16 cellular contexts compared by ENCODE assay signal in the genomic region with DNA sequence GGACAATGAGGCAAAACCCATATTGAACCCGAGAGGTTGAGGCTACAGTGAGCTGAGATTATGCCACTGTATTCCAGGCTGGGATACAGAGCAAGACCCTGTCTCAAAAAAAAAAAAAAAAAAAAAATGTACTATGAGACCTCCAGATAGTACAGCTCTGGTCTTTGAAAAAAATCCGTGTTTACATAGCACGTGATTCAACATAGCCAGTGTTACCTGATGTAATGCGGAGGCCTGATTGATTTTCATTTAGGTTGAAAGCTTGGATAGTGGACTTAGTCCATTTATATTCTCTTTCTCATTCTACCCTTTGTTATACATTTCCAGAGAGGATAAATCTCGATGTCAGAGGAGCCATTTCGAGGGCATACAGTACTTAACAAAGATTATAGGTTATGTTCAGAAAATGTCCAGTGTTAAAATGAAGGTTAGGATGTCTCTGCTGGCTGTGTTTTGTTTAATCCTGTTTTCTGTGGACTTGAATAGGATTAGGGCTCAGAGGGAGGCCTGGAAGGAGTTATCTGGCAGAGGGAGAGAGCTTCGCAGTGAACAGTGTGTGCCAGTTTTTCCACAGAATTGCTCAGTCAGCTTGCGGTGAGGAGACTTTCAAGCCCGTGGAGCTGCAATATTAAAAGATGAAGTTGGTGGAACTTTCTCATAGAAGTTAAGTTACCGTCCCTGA. TPM values are rescaled to one million over a fixed set of nuclear protein-coding genes. Genes with fewer than 3 reads are reported as not detected.
A peak's percentile ranks its signal among the peaks of the same experiment; 100 is the strongest.
DNase-seq lines count a peak whose midpoint lies in the region; ATAC-seq and TF ChIP-seq lines count a peak whose summit lies in the region.
"Had no signal": no experiment of that assay in that cellular context is flagged by ENCODE, and none has a peak within 500 bp of the region (broad histone marks: within the 10 kb centered on the region; RNA-seq: fewer than 3 reads in every experiment).

No MANE protein-coding gene starts in this region.

- no peak overlapping the region for H3K27ac Mint-ChIP-seq in activated T-helper 17 cell treated with anti-CD3 and anti-CD28 coated beads, Interleukin-2, amount 50 U/mL, for 72 hours
- H3K27ac Mint-ChIP-seq: activated CD4-positive, alpha-beta T cell treated with anti-CD3 and anti-CD28 coated beads, Interleukin-2, amount 10 ng/mL, durations not matched to agents 7 days and 5 days; activated naive CD8-positive, alpha-beta T cell treated with anti-CD3 and anti-CD28 coated beads, Interleukin-2, amount 50 U/mL, for 24 hours; activated T-cell treated with anti-CD3 and anti-CD28 coated beads, Interleukin-2, amount 50 U/mL, for 24 hours had no signal

- ATAC-seq in right cardiac atrium (peak; percentile 52 to 80), HG03378 (IDR thresholded peaks at IDR 0.05; ENCODE audit: unreplicated experiment) (no peak)
- ATAC-seq in activated T-helper 17 cell treated with anti-CD3 and anti-CD28 coated beads, Interleukin-2, amount 50 U/mL, for 72 hours (replicated peaks), result no peak
- ATAC-seq: activated naive CD8-positive, alpha-beta T cell treated with anti-CD3 and anti-CD28 coated beads, Interleukin-2, amount 50 U/mL, for 24 hours; GM12878 had no signal

- no peaks in the 10 kb centered on the region for H3K36me3 Mint-ChIP-seq in activated T-helper 17 cell treated with anti-CD3 and anti-CD28 coated beads, Interleukin-2, amount 50 U/mL, for 72 hours (ENCODE audit: low read depth)

- H3K4me3 ChIP-seq in astrocyte of the spinal cord (ENCODE audit: low read depth, low read length), result no peak overlapping the region
- H3K4me3 ChIP-seq in right cardiac atrium (ENCODE audit: low read length), result no peak overlapping the region
- H3K4me3 ChIP-seq: GM12878, thyroid gland had no signal

- peaks cover 2% of the 10 kb centered on the region for H3K4me1 ChIP-seq in right cardiac atrium (ENCODE audit: control insufficient read depth, insufficient read depth, low read length)

- DNase-seq in NCI-H146 treated with DMSO at 0.1 percent for 48 hours (lab: John Stamatoyannopoulos, UW; ENCODE audit: unreplicated experiment), result peak; percentile 23
- DNase-seq in astrocyte of the spinal cord (ENCODE audit: low read depth, low spot score), result peak; percentile 49
- DNase-seq in right cardiac atrium, result no peak
- peak; percentile 59 for DNase-seq in stromal cell of bone marrow (ENCODE audit: low read depth)
- DNase-seq in activated CD4-positive, alpha-beta T cell treated with anti-CD3 and anti-CD28 coated beads, Interleukin-2, amount 50 U/mL, for 48 hours, result no peak
- DNase-seq: activated CD4-positive, alpha-beta T cell treated with anti-CD3 and anti-CD28 coated beads, Interleukin-2, amount 10 ng/mL, durations not matched to agents 7 days and 5 days; activated naive CD8-positive, alpha-beta T cell treated with anti-CD3 and anti-CD28 coated beads, Interleukin-2, amount 50 U/mL, for 24 hours; activated T-cell treated with anti-CD3 and anti-CD28 coated beads, Interleukin-2, amount 50 U/mL, for 24 hours; dermis blood vessel endothelial cell; EL; Karpas-422; NCI-H1694 treated with DMSO at 0.1 percent for 48 hours; thyroid gland had no signal

- no peaks in the 10 kb centered on the region for H3K9me3 Mint-ChIP-seq in activated T-helper 17 cell treated with anti-CD3 and anti-CD28 coated beads, Interleukin-2, amount 50 U/mL, for 72 hours
- H3K9me3 Mint-ChIP-seq: activated CD4-positive, alpha-beta T cell treated with anti-CD3 and anti-CD28 coated beads, Interleukin-2, amount 10 ng/mL, durations not matched to agents 7 days and 5 days; activated naive CD8-positive, alpha-beta T cell treated with anti-CD3 and anti-CD28 coated beads, Interleukin-2, amount 50 U/mL, for 24 hours; activated T-cell treated with anti-CD3 and anti-CD28 coated beads, Interleukin-2, amount 50 U/mL, for 24 hours had no signal

- H3K9me3 ChIP-seq in right cardiac atrium (ENCODE audit: control insufficient read depth, low read length), result no peaks in the 10 kb centered on the region
- H3K9me3 ChIP-seq: thyroid gland had no signal

- no peaks in the 10 kb centered on the region for H3K27me3 ChIP-seq in right cardiac atrium (ENCODE audit: control insufficient read depth, insufficient read depth)
- H3K27me3 ChIP-seq: thyroid gland had no signal

- 72% methylated on average over 10 of the region's 10 CpGs for WGBS in right cardiac atrium

- no peak overlapping the region for H3K27ac ChIP-seq in right cardiac atrium (ENCODE audit: low read length)
- H3K27ac ChIP-seq: thyroid gland had no signal

- intact Hi-C loops in right cardiac atrium (cut with DNase I), result no loop called here

- no peaks in the 10 kb centered on the region for H3K4me1 Mint-ChIP-seq in activated T-helper 17 cell treated with anti-CD3 and anti-CD28 coated beads, Interleukin-2, amount 50 U/mL, for 72 hours
- H3K4me1 Mint-ChIP-seq: activated CD4-positive, alpha-beta T cell treated with anti-CD3 and anti-CD28 coated beads, Interleukin-2, amount 10 ng/mL, durations not matched to agents 7 days and 5 days; activated naive CD8-positive, alpha-beta T cell treated with anti-CD3 and anti-CD28 coated beads, Interleukin-2, amount 50 U/mL, for 24 hours had no signal

- H3K4me3 Mint-ChIP-seq in activated T-helper 17 cell treated with anti-CD3 and anti-CD28 coated beads, Interleukin-2, amount 50 U/mL, for 72 hours, result no peak overlapping the region
- H3K4me3 Mint-ChIP-seq: activated CD4-positive, alpha-beta T cell treated with anti-CD3 and anti-CD28 coated beads, Interleukin-2, amount 10 ng/mL, durations not matched to agents 7 days and 5 days; activated naive CD8-positive, alpha-beta T cell treated with anti-CD3 and anti-CD28 coated beads, Interleukin-2, amount 50 U/mL, for 24 hours; activated T-cell treated with anti-CD3 and anti-CD28 coated beads, Interleukin-2, amount 50 U/mL, for 24 hours had no signal

- TF ChIP-seq CTCF in astrocyte of the spinal cord (IDR thresholded peaks at IDR 0.05; ENCODE audit: low read depth, low read length), result no peak

- in situ Hi-C loops in astrocyte of the spinal cord (cut with HindIII; ENCODE audit: low sequenced_read_pairs), result no loop called here

- no peaks in the 10 kb centered on the region for H3K27me3 Mint-ChIP-seq in activated T-helper 17 cell treated with anti-CD3 and anti-CD28 coated beads, Interleukin-2, amount 50 U/mL, for 72 hours
- H3K27me3 Mint-ChIP-seq: activated T-cell treated with anti-CD3 and anti-CD28 coated beads, Interleukin-2, amount 50 U/mL, for 24 hours had no signal

RNA-seq across cellular contexts. Expression of a gene that starts 33.9 kb away (rescaled TPM):
- total RNA-seq in right cardiac atrium, result 10 to 100 TPM; 67.2 to 98.8 (median 77.1) TPM
- polyA plus RNA-seq in right cardiac atrium, result 15.6 TPM
- 100 to 1,000 TPM; 138 to 191 TPM for total RNA-seq in activated T-helper 17 cell treated with anti-CD3 and anti-CD28 coated beads, Interleukin-2, amount 50 U/mL, for 72 hours

Comparison
In these comparisons a context has a peak if more than half of its experiments do, and no peak if none do; other contexts are left out.
1. DNase-seq: peak in NCI-H146 treated with DMSO at 0.1 percent for 48 hours (single experiment), astrocyte of the spinal cord (single experiment) and stromal cell of bone marrow (single experiment); none in right cardiac atrium (0 of 3) and activated CD4-positive, alpha-beta T cell treated with anti-CD3 and anti-CD28 coated beads, Interleukin-2, amount 50 U/mL, for 48 hours (0 of 2).
2. ATAC-seq: peak in right cardiac atrium (2 of 2); none in activated T-helper 17 cell treated with anti-CD3 and anti-CD28 coated beads, Interleukin-2, amount 50 U/mL, for 72 hours (single experiment) and HG03378 (single experiment).